1 cellular context compared by ENCODE assay signal in genomic region chr12:53956251-53956887, GRCh38.
A peak's percentile ranks its signal among the peaks of the same experiment; 100 is the strongest.
TF ChIP-seq lines count a peak whose summit lies in the region.

No MANE protein-coding gene starts in this region.

TF ChIP-seq in H1, 55 proteins besides CTCF, POLR2A, EP300 and RAD21:
- TF ChIP-seq RXRA (IDR thresholded peaks at IDR 0.05; ENCODE audit: insufficient read depth, low read depth, low read length) (no peak), TEAD4 (IDR thresholded peaks at IDR 0.05; ENCODE audit: low read depth, low read length) (no peak), KDM4A (IDR thresholded peaks at IDR 0.05; ENCODE audit: low read depth, low read length, severe bottlenecking) (no peak), CHD2 (IDR thresholded peaks at IDR 0.05; ENCODE audit: low read length) (no peak), JUN (IDR thresholded peaks at IDR 0.05; ENCODE audit: low read depth, low read length) (no peak), TBP (IDR thresholded peaks at IDR 0.05; ENCODE audit: low read depth, low read length) (no peak), CHD1 (IDR thresholded peaks at IDR 0.05; ENCODE audit: low read depth, low read length) (no peak), SIX5 (IDR thresholded peaks at IDR 0.05; ENCODE audit: low read depth, low read length) (no peak), USF2 (IDR thresholded peaks at IDR 0.05; ENCODE audit: low read length) (no peak), EZH2 (IDR thresholded peaks at IDR 0.05; ENCODE audit: low read depth, low read length, severe bottlenecking) (peak; percentile 16), ASH2L (IDR thresholded peaks at IDR 0.05; ENCODE audit: low read length) (no peak), RNF2 (IDR thresholded peaks at IDR 0.05; ENCODE audit: borderline replicate concordance, low read depth, low read length, missing control alignments, poor library complexity, severe bottlenecking) (peak; percentile 84), CBX5 (IDR thresholded peaks at IDR 0.05; ENCODE audit: low read depth, low read length) (no peak), SUZ12 (IDR thresholded peaks at IDR 0.05; ENCODE audit: low read length) (peak; percentile 17), BCL11A (IDR thresholded peaks at IDR 0.05; ENCODE audit: low read depth in 2 of 2, low read length in 2 of 2) (no peak), TCF12 (IDR thresholded peaks at IDR 0.05; ENCODE audit: low read depth, low read length) (0 out of 2 replicates have a peak, but pooled peaks have one; percentile 12), CHD7 (IDR thresholded peaks at IDR 0.05; ENCODE audit: insufficient replicate concordance, low read length) (no peak)
